ENCODE assay signal across 25 cellular contexts in the genomic region with DNA sequence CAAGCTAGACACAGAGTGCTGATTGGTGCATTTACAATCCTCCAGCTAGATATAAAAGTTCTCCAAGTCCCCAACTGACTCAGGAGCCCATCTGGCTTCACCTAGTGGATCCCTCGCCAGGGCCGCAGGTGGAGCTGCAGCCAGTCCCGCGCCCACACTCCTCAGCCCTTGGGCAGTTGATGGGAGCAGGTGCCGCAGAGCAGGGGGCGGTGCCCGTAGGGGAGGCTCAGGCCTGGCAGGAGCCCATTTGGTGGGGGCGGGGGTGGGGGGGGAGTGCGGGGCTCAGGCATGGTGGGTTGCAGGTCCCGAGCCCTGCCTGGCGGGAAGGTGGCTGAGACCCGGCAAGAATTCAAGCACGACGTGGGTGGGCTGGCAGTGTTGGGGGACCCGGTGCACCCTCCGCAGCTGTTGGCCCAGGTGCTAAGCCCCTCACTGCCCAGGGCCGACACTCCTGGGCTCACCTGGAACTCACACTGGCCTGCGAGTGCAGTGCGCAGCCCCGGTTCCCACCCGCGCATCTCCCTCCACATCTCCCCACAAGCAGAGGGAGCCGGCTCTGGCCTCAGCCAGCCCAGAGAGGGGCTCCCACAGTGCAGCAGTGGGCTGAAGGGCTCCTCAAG.
A peak's percentile ranks its signal among the peaks of the same experiment; 100 is the strongest.
DNase-seq lines count a peak whose midpoint lies in the region; ATAC-seq, FAIRE-seq and TF ChIP-seq lines count a peak whose summit lies in the region.
"Had no signal": no experiment of that assay in that cellular context is flagged by ENCODE, and none has a peak within 500 bp of the region (broad histone marks: within the 10 kb centered on the region; RNA-seq: fewer than 3 reads in every experiment).

No MANE protein-coding gene starts in this region.

- intact Hi-C loops in kidney (cut with DNase I) = no loop called here

- TF ChIP-seq CTCF in kidney (IDR thresholded peaks at IDR 0.05; ENCODE audit: borderline replicate concordance, extremely low read depth, insufficient read depth) (no peak), WTC11 (IDR thresholded peaks at IDR 0.05) (no peak)

- DNase-seq in T-helper 2 cell treated with Interferon-gamma antibody and Interleukin-4, amounts not matched to agents 5 μg/mL and 100 μg/mL, for 36 hours (ENCODE audit: low spot score) = no peak
- DNase-seq in T-helper 2 cell (no peak), kidney (peak; percentile 58), WTC11 (ENCODE audit: low spot score) (no peak)
- no peak for DNase-seq in activated naive CD8-positive, alpha-beta T cell treated with anti-CD3 and anti-CD28 coated beads, Interleukin-2, amount 10 ng/mL, durations not matched to agents 7 days and 5 days
- DNase-seq in activated naive CD8-positive, alpha-beta T cell treated with anti-CD3 and anti-CD28 coated beads for 36 hours = no peak
- DNase-seq in stimulated activated CD8-positive, alpha-beta memory T cell treated with anti-CD3 and anti-CD28 coated beads, Interleukin-4, amount 100 ng/mL, for 48 hours = no peak
- DNase-seq: DMS153, Kasumi-1, NCI-H1092 treated with DMSO at 0.1 percent for 48 hours, NCI-H1436, NCI-H187 treated with DMSO at 0.1 percent for 48 hours, NCI-H2107, NCI-H524, NCI-H774, PC-9, SJCRH30 had no signal

- H3K4me1 ChIP-seq in kidney (ENCODE audit: control insufficient read depth in 1 of 2, insufficient read depth in 1 of 2, low read depth in 1 of 2, low read length in 2 of 2) = no peaks in the 10 kb centered on the region
- H3K4me1 ChIP-seq: SJCRH30 had no signal

- peaks cover 12% of the 10 kb centered on the region for H3K4me1 Mint-ChIP-seq in T-helper 2 cell treated with Interferon-gamma antibody and Interleukin-4, amounts not matched to agents 5 μg/mL and 100 μg/mL, for 36 hours (ENCODE audit: low read depth)
- peaks cover 16% of the 10 kb centered on the region for H3K4me1 Mint-ChIP-seq in activated naive CD8-positive, alpha-beta T cell treated with anti-CD3 and anti-CD28 coated beads, Interleukin-2, amount 10 ng/mL, durations not matched to agents 7 days and 5 days
- H3K4me1 Mint-ChIP-seq in activated naive CD8-positive, alpha-beta T cell treated with anti-CD3 and anti-CD28 coated beads for 36 hours = peaks cover 13% of the 10 kb centered on the region
- H3K4me1 Mint-ChIP-seq in WTC11 = no peaks in the 10 kb centered on the region

- no peak overlapping the region for H3K9ac ChIP-seq in kidney (ENCODE audit: low read length in 2 of 2)

- no peak for ATAC-seq in activated naive CD8-positive, alpha-beta T cell treated with anti-CD3 and anti-CD28 coated beads, Interleukin-2, amount 10 ng/mL, durations not matched to agents 7 days and 5 days (ENCODE audit: low read depth)
- ATAC-seq in WTC11 = no peak
- ATAC-seq in GM18519 (IDR thresholded peaks at IDR 0.05; ENCODE audit: low FRiP score, unreplicated experiment) = no peak
- ATAC-seq: Right ventricle myocardium inferior had no signal

- H3K27ac Mint-ChIP-seq in T-helper 2 cell treated with Interferon-gamma antibody and Interleukin-4, amounts not matched to agents 5 μg/mL and 100 μg/mL, for 36 hours = peak overlapping the region; percentile 87
- peak overlapping the region; percentile 87 for H3K27ac Mint-ChIP-seq in activated naive CD8-positive, alpha-beta T cell treated with anti-CD3 and anti-CD28 coated beads, Interleukin-2, amount 10 ng/mL, durations not matched to agents 7 days and 5 days
- no peak overlapping the region for H3K27ac Mint-ChIP-seq in activated naive CD8-positive, alpha-beta T cell treated with anti-CD3 and anti-CD28 coated beads for 36 hours
- H3K27ac Mint-ChIP-seq in WTC11 = no peak overlapping the region
- H3K27ac Mint-ChIP-seq: B cell had no signal

- no peak overlapping the region for H3K4me3 ChIP-seq in kidney (ENCODE audit: low read length in 2 of 2)
- H3K4me3 ChIP-seq: PC-9, SJCRH30 had no signal

- H3K9me3 ChIP-seq in kidney (ENCODE audit: control insufficient read depth in 1 of 2, low read length in 2 of 2) = no peaks in the 10 kb centered on the region

- peaks cover 25% of the 10 kb centered on the region for H3K9me3 Mint-ChIP-seq in T-helper 2 cell treated with Interferon-gamma antibody and Interleukin-4, amounts not matched to agents 5 μg/mL and 100 μg/mL, for 36 hours
- peaks cover 11% of the 10 kb centered on the region for H3K9me3 Mint-ChIP-seq in activated naive CD8-positive, alpha-beta T cell treated with anti-CD3 and anti-CD28 coated beads, Interleukin-2, amount 10 ng/mL, durations not matched to agents 7 days and 5 days
- peaks cover 4% of the 10 kb centered on the region for H3K9me3 Mint-ChIP-seq in activated naive CD8-positive, alpha-beta T cell treated with anti-CD3 and anti-CD28 coated beads for 36 hours
- peaks cover 46% of the 10 kb centered on the region for H3K9me3 Mint-ChIP-seq in WTC11

- H3K27ac ChIP-seq in kidney (ENCODE audit: low read depth in 2 of 2, low read length in 2 of 2) = no peak overlapping the region
- H3K27ac ChIP-seq: 22Rv1, C4-2B, HL-60, PC-9, SJCRH30 had no signal

- peaks cover 33% of the 10 kb centered on the region for H3K36me3 Mint-ChIP-seq in T-helper 2 cell treated with Interferon-gamma antibody and Interleukin-4, amounts not matched to agents 5 μg/mL and 100 μg/mL, for 36 hours (ENCODE audit: low read depth)
- H3K36me3 Mint-ChIP-seq in activated naive CD8-positive, alpha-beta T cell treated with anti-CD3 and anti-CD28 coated beads, Interleukin-2, amount 10 ng/mL, durations not matched to agents 7 days and 5 days = peaks cover 11% of the 10 kb centered on the region
- H3K36me3 Mint-ChIP-seq in activated naive CD8-positive, alpha-beta T cell treated with anti-CD3 and anti-CD28 coated beads for 36 hours = peaks cover 16% of the 10 kb centered on the region
- H3K36me3 Mint-ChIP-seq in WTC11 = peaks cover 35% of the 10 kb centered on the region

- POLR2A ChIA-PET in activated naive CD8-positive, alpha-beta T cell treated with anti-CD3 and anti-CD28 coated beads, Interleukin-2, amount 10 ng/mL, durations not matched to agents 7 days and 5 days (lab: Charles Lee) = interaction anchor here (1.0 kb wide), 1 partner anchor 102 kb away, joined by 4 read pairs; a partner anchor contains a TSS
- POLR2A ChIA-PET in WTC11 (lab: Charles Lee) = no interaction called here

- CTCF ChIA-PET in WTC11 (lab: Charles Lee) = no interaction called here

- H3K36me3 ChIP-seq in kidney (ENCODE audit: control insufficient read depth in 1 of 2, insufficient read depth in 2 of 2, low read length in 2 of 2) = peaks cover 0 to under 1% of the 10 kb centered on the region in 2 donors
- H3K36me3 ChIP-seq: SJCRH30 had no signal

- no peak for FAIRE-seq in kidney (lab: Jason Lieb, UNC)
- FAIRE-seq: GM12892, H54 had no signal

- H3K4me3 Mint-ChIP-seq in T-helper 2 cell treated with Interferon-gamma antibody and Interleukin-4, amounts not matched to agents 5 μg/mL and 100 μg/mL, for 36 hours = peak overlapping the region; percentile 76
- H3K4me3 Mint-ChIP-seq in activated naive CD8-positive, alpha-beta T cell treated with anti-CD3 and anti-CD28 coated beads, Interleukin-2, amount 10 ng/mL, durations not matched to agents 7 days and 5 days = peak overlapping the region; percentile 76
- H3K4me3 Mint-ChIP-seq in activated naive CD8-positive, alpha-beta T cell treated with anti-CD3 and anti-CD28 coated beads for 36 hours = no peak overlapping the region
- no peak overlapping the region for H3K4me3 Mint-ChIP-seq in WTC11
- H3K4me3 Mint-ChIP-seq: B cell had no signal

- H3K27me3 Mint-ChIP-seq in T-helper 2 cell treated with Interferon-gamma antibody and Interleukin-4, amounts not matched to agents 5 μg/mL and 100 μg/mL, for 36 hours (ENCODE audit: low read depth) = no peaks in the 10 kb centered on the region
- H3K27me3 Mint-ChIP-seq in activated naive CD8-positive, alpha-beta T cell treated with anti-CD3 and anti-CD28 coated beads, Interleukin-2, amount 10 ng/mL, durations not matched to agents 7 days and 5 days = no peaks in the 10 kb centered on the region
- H3K27me3 Mint-ChIP-seq in activated naive CD8-positive, alpha-beta T cell treated with anti-CD3 and anti-CD28 coated beads for 36 hours = no peaks in the 10 kb centered on the region
- 0 out of 2 replicates have a peak, but pooled peaks cover 3% of the 10 kb centered on the region for H3K27me3 Mint-ChIP-seq in WTC11 (ENCODE audit: low read depth)
- H3K27me3 Mint-ChIP-seq: B cell had no signal

TF ChIP-seq in WTC11, 78 proteins besides CTCF, POLR2A, EP300 and RAD21 (continues in another document):
- TF ChIP-seq, protein P1, sequence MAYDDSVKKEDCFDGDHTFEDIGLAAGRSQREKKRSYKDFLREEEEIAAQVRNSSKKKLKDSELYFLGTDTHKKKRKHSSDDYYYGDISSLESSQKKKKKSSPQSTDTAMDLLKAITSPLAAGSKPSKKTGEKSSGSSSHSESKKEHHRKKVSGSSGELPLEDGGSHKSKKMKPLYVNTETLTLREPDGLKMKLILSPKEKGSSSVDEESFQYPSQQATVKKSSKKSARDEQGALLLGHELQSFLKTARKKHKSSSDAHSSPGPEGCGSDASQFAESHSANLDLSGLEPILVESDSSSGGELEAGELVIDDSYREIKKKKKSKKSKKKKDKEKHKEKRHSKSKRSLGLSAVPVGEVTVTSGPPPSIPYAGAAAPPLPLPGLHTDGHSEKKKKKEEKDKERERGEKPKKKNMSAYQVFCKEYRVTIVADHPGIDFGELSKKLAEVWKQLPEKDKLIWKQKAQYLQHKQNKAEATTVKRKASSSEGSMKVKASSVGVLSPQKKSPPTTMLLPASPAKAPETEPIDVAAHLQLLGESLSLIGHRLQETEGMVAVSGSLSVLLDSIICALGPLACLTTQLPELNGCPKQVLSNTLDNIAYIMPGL (CRISPR knock-in tag; IDR thresholded peaks at IDR 0.05) = no peak
- TF ChIP-seq ETV6 (CRISPR knock-in tag; IDR thresholded peaks at IDR 0.05) = no peak

Comparison
In these comparisons a context has a peak if more than half of its experiments do, and no peak if none do; other contexts are left out.
1. H3K27ac Mint-ChIP-seq: peak in T-helper 2 cell treated with Interferon-gamma antibody and Interleukin-4, amounts not matched to agents 5 μg/mL and 100 μg/mL, for 36 hours (single experiment) and activated naive CD8-positive, alpha-beta T cell treated with anti-CD3 and anti-CD28 coated beads, Interleukin-2, amount 10 ng/mL, durations not matched to agents 7 days and 5 days (single experiment); none in activated naive CD8-positive, alpha-beta T cell treated with anti-CD3 and anti-CD28 coated beads for 36 hours (single experiment) and WTC11 (single experiment).
2. H3K4me3 Mint-ChIP-seq: peak in T-helper 2 cell treated with Interferon-gamma antibody and Interleukin-4, amounts not matched to agents 5 μg/mL and 100 μg/mL, for 36 hours (single experiment) and activated naive CD8-positive, alpha-beta T cell treated with anti-CD3 and anti-CD28 coated beads, Interleukin-2, amount 10 ng/mL, durations not matched to agents 7 days and 5 days (single experiment); none in activated naive CD8-positive, alpha-beta T cell treated with anti-CD3 and anti-CD28 coated beads for 36 hours (single experiment) and WTC11 (single experiment).